ENCODE assay signal across 1 cellular context in genomic region chr20:33656010-33656782, GRCh38.
TF ChIP-seq lines count a peak whose summit lies in the region.

No MANE protein-coding gene starts in this region.

TF ChIP-seq in K562, 482 proteins besides CTCF, POLR2A, EP300 and RAD21:
- peak; percentile 60 for TF ChIP-seq POLR2G (IDR thresholded peaks at IDR 0.05; ENCODE audit: low read depth, low read length)
- TF ChIP-seq RBFOX2 (IDR thresholded peaks at IDR 0.05; ENCODE audit: low read depth, low read length): peak; percentile 37; the same call in 1 of the 2 replicates
- no peak for TF ChIP-seq SMAD4 (CRISPR knock-in tag; conservative IDR thresholded peaks at IDR 0.05)
- TF ChIP-seq TFAP4 (CRISPR knock-in tag; IDR thresholded peaks at IDR 0.05; ENCODE audit: borderline replicate concordance): no peak
- peak; percentile 68; the same call in 1 of the 2 replicates for TF ChIP-seq MYNN (IDR thresholded peaks at IDR 0.05)
- no peak for TF ChIP-seq MYNN (CRISPR knock-in tag; IDR thresholded peaks at IDR 0.05)
- peak; percentile 1 for TF ChIP-seq RBM22 (IDR thresholded peaks at IDR 0.05; ENCODE audit: low read depth, low read length, poor library complexity, severe bottlenecking)
- no peak for TF ChIP-seq XRCC3 (IDR thresholded peaks at IDR 0.05)
- peak; percentile 50; the same call in 1 of the 2 replicates for TF ChIP-seq SUPT5H (IDR thresholded peaks at IDR 0.05)
- peak; percentile 17; the same call in 1 of the 2 replicates for TF ChIP-seq ILF3 (IDR thresholded peaks at IDR 0.05; ENCODE audit: borderline replicate concordance)
